11 cellular contexts compared by ENCODE assay signal in genomic region chr2:86489542-86489941, GRCh38.
"Had no signal": no experiment of that assay in that cellular context is flagged by ENCODE, and none has a peak within 500 bp of the region (broad histone marks: within the 10 kb centered on the region; RNA-seq: fewer than 3 reads in every experiment).

No MANE protein-coding gene starts in this region.

- H3K27me3 Mint-ChIP-seq: activated naive CD8-positive, alpha-beta T cell treated with anti-CD3 and anti-CD28 coated beads, Interleukin-2, amount 10 ng/mL, durations not matched to agents 7 days and 5 days; activated T-helper 17 cell treated with anti-CD3 and anti-CD28 coated beads, Interleukin-2, amount 50 U/mL, for 72 hours had no signal

- H3K4me3 Mint-ChIP-seq: activated naive CD8-positive, alpha-beta T cell treated with anti-CD3 and anti-CD28 coated beads, Interleukin-2, amount 10 ng/mL, durations not matched to agents 7 days and 5 days; activated T-helper 17 cell treated with anti-CD3 and anti-CD28 coated beads, Interleukin-2, amount 50 U/mL, for 72 hours; neural progenitor cell had no signal

- H3K36me3 ChIP-seq: ovary had no signal

- H3K27me3 ChIP-seq: neural progenitor cell, ovary, thyroid gland had no signal

- ATAC-seq: activated T-helper 17 cell treated with anti-CD3 and anti-CD28 coated beads, Interleukin-2, amount 50 U/mL, for 72 hours had no signal

- DNase-seq: activated naive CD8-positive, alpha-beta T cell treated with anti-CD3 and anti-CD28 coated beads, Interleukin-2, amount 10 ng/mL, durations not matched to agents 7 days and 5 days; aorta; mammary epithelial cell; ovary; retina; SIG-M5; stimulated activated CD4-positive, alpha-beta T cell treated with anti-CD3 and anti-CD28 coated beads, Interleukin-4, amount 100 ng/mL, for 4 hours had no signal

- H3K27ac Mint-ChIP-seq: activated naive CD8-positive, alpha-beta T cell treated with anti-CD3 and anti-CD28 coated beads, Interleukin-2, amount 10 ng/mL, durations not matched to agents 7 days and 5 days; activated T-helper 17 cell treated with anti-CD3 and anti-CD28 coated beads, Interleukin-2, amount 50 U/mL, for 72 hours; neural progenitor cell had no signal

- H3K4me1 Mint-ChIP-seq: neural progenitor cell had no signal

- H3K9me3 Mint-ChIP-seq: activated T-helper 17 cell treated with anti-CD3 and anti-CD28 coated beads, Interleukin-2, amount 50 U/mL, for 72 hours; neural progenitor cell had no signal

- H3K4me3 ChIP-seq: neural progenitor cell, ovary, skin epidermis, thyroid gland had no signal

- H3K27ac ChIP-seq: neural progenitor cell, ovary, skin epidermis, thyroid gland had no signal

- H3K9me3 ChIP-seq: ovary, thyroid gland had no signal

- H3K4me1 ChIP-seq: neural progenitor cell had no signal
